Comparison of ENCODE assay signal across 8 cellular contexts in the genomic region with DNA sequence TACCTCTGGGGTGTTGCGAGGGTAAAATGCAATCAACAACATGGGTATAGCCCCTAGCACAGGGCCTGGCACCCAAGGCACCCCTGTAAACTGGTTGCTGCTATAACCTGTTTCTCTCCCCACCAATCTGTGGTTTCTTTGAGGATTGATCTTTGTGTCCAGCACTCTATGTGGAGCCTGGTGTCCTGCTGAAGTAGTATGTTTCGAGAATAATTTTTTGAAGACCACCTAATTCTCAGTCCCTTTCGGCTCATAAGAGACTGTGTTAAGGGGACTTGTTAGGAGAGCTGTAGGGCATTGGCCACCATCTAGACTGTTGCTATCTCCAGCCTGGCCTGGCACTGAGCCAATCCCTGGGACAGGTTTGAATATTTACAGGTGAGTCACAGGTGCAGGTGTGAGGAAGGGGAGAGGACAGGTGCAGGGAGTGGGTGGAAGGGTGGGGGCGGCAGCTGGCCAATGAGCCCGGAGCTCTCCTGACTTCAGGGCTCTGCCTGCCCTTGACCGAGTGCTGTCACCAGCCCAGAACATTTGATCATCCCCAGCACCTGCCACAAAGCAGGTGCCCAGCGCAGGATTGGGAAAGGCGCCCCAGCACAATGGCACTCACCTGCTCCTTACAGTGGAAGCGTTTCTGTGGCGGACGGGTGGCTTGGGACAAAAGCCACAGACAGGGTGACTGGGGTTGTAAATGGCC. TPM values are rescaled to one million over a fixed set of nuclear protein-coding genes. Genes with fewer than 3 reads are reported as not detected.
DNase-seq lines count a peak whose midpoint lies in the region; ATAC-seq and TF ChIP-seq lines count a peak whose summit lies in the region.
"Had no signal": no experiment of that assay in that cellular context is flagged by ENCODE, and none has a peak within 500 bp of the region (broad histone marks: within the 10 kb centered on the region; RNA-seq: fewer than 3 reads in every experiment).

No MANE protein-coding gene starts in this region.

- peaks cover 2% of the 10 kb centered on the region for H4K20me1 ChIP-seq in smooth muscle cell (ENCODE audit: low read depth)

- DNase-seq in NCI-H1105 treated with DMSO at 0.1 percent for 48 hours (lab: John Stamatoyannopoulos, UW) (peak; percentile 99), NCI-H774 (lab: John Stamatoyannopoulos, UW) (peak; percentile 95), heart left ventricle (no peak), smooth muscle cell (lab: John Stamatoyannopoulos, UW; ENCODE audit: unreplicated experiment) (no peak), KG1 (lab: John Stamatoyannopoulos, UW) (no peak)
- DNase-seq: activated CD4-positive, CD25-positive, alpha-beta regulatory T cell treated with anti-CD3 and anti-CD28 coated beads, Interleukin-2, amount 50 U/mL, for 72 hours had no signal

- ATAC-seq in heart left ventricle, result peak in 3 of 4 donors; percentile 5 to 29 (median 12)
- ATAC-seq in GM21381 (IDR thresholded peaks at IDR 0.05; ENCODE audit: unreplicated experiment), result no peak

- no peak for TF ChIP-seq POLR2A in heart left ventricle (IDR thresholded peaks at IDR 0.05)

- H3K4me3 ChIP-seq in heart left ventricle (peak overlapping the region in 2 of 12 donors; percentile 3 to 28), skeletal muscle tissue (ENCODE audit: low read length in 3 of 3) (peak overlapping the region in 1 of 3 donors; percentile 52), smooth muscle cell (no peak overlapping the region)

- H3K9ac ChIP-seq in skeletal muscle tissue (ENCODE audit: low read depth in 1 of 3, low read length in 3 of 3), result peak overlapping the region in 2 of 3 donors; percentile 45 to 71
- H3K9ac ChIP-seq in smooth muscle cell (ENCODE audit: low read depth), result no peak overlapping the region

- H2AFZ ChIP-seq in smooth muscle cell (ENCODE audit: low read depth), result no peak overlapping the region

- intact Hi-C loops in heart left ventricle (cut with DNase I), result loop anchor here in 9 of 10 donors (2.0 to 5.0 kb wide), 3 partner anchors 192 to 197 kb away; no protein-coding TSS in a partner anchor

- WGBS in heart left ventricle, 4 donors, result 83 to 90% (median 84%) methylated on average over 11 of the region's 11 CpGs
- WGBS in smooth muscle cell (ENCODE audit: low lambda C conversion rate), result 91% methylated on average over 11 of the region's 11 CpGs

- H3K27ac ChIP-seq in heart left ventricle (no peak overlapping the region), skeletal muscle tissue (ENCODE audit: low read depth, low read length) (no peak overlapping the region), smooth muscle cell (ENCODE audit: low read depth) (no peak overlapping the region)

- H3K79me2 ChIP-seq in smooth muscle cell (ENCODE audit: low read depth), result no peaks in the 10 kb centered on the region

- H3F3A ChIP-seq in smooth muscle cell (ENCODE audit: low read depth), result peaks cover 7% of the 10 kb centered on the region

- H3K4me2 ChIP-seq in smooth muscle cell, result no peak overlapping the region

- H3K4me1 ChIP-seq in heart left ventricle (peaks cover 0 to 20% (median 8%) of the 10 kb centered on the region in 12 donors), skeletal muscle tissue (ENCODE audit: control insufficient read depth in 3 of 3, insufficient read depth in 3 of 3, low read length in 3 of 3) (peaks cover 14 to 22% (median 18%) of the 10 kb centered on the region in 3 donors), smooth muscle cell (ENCODE audit: low read depth) (no peaks in the 10 kb centered on the region)

- H3K27me3 ChIP-seq in heart left ventricle (no peaks in the 10 kb centered on the region), skeletal muscle tissue (ENCODE audit: control insufficient read depth in 3 of 3, insufficient read depth in 3 of 3, low read length in 3 of 3) (peaks cover 0 to 5% (median 0%) of the 10 kb centered on the region in 3 donors), smooth muscle cell (ENCODE audit: low read depth) (no peaks in the 10 kb centered on the region)

- no peaks in the 10 kb centered on the region for H3K9me3 ChIP-seq in heart left ventricle
- no peaks in the 10 kb centered on the region for H3K9me3 ChIP-seq in skeletal muscle tissue (ENCODE audit: control insufficient read depth in 3 of 3, low read length in 3 of 3)
- H3K9me3 ChIP-seq in smooth muscle cell (replicated peaks; ENCODE audit: low read depth), result no peaks in the 10 kb centered on the region

- TF ChIP-seq CTCF in heart left ventricle (IDR thresholded peaks at IDR 0.05), result no peak
- no peak for TF ChIP-seq CTCF in smooth muscle cell (IDR thresholded peaks at IDR 0.05; ENCODE audit: borderline replicate concordance, insufficient read depth, poor library complexity, severe bottlenecking)

- H3K36me3 ChIP-seq in heart left ventricle (peaks cover 0 to 23% (median 8%) of the 10 kb centered on the region in 9 donors), skeletal muscle tissue (ENCODE audit: control insufficient read depth in 3 of 3, insufficient read depth in 3 of 3, low read length in 3 of 3) (peaks cover 18 to 21% (median 20%) of the 10 kb centered on the region in 3 donors), smooth muscle cell (ENCODE audit: low read depth) (peaks cover 6% of the 10 kb centered on the region)

RNA-seq across cellular contexts. Expression of a gene that starts 8.1 kb away (rescaled TPM):
- under 1 TPM in 2 of 9 donors, not detected in 7; 0.13 to 0.50 TPM for total RNA-seq in heart left ventricle
- under 1 TPM in 1 of 2 donors, not detected in 1; 0.15 TPM for polyA plus RNA-seq in heart left ventricle
- total RNA-seq in skeletal muscle tissue, result not detected
- 0.09 and 1.1 TPM in 2 replicates for total RNA-seq in smooth muscle cell
- polyA plus RNA-seq in smooth muscle cell, result 0.57 and 0.73 TPM in 2 replicates

RNA-seq across cellular contexts. Expression of a gene that starts 12.7 kb away (rescaled TPM):
- 1 to 10 TPM in 1 of 9 donors, under 1 TPM in 8; 0.13 to 1.1 (median 0.36) TPM for total RNA-seq in heart left ventricle
- polyA plus RNA-seq in heart left ventricle, result under 1 TPM; 0.23 to 0.57 TPM
- 1.0 TPM for total RNA-seq in skeletal muscle tissue
- total RNA-seq in smooth muscle cell, result 0.04 and 1.8 TPM in 2 replicates
- 0.49 and 1.1 TPM in 2 replicates for polyA plus RNA-seq in smooth muscle cell

RNA-seq across cellular contexts. Expression of a gene that starts 20.2 kb away (rescaled TPM):
- 100 to 1,000 TPM in 1 of 9 donors, 10 to 100 TPM in 8; 54.5 to 111 (median 74.8) TPM for total RNA-seq in heart left ventricle
- polyA plus RNA-seq in heart left ventricle, result 10 to 100 TPM; 37.6 to 67.2 TPM
- 32.4 TPM for total RNA-seq in skeletal muscle tissue
- 20.3 and 37.6 TPM in 2 replicates for total RNA-seq in smooth muscle cell
- 24.9 and 25.8 TPM in 2 replicates for polyA plus RNA-seq in smooth muscle cell

RNA-seq across cellular contexts. Expression of a gene that starts 32.1 kb away (rescaled TPM):
- total RNA-seq in heart left ventricle (1 to 10 TPM in 7 of 9 donors, under 1 TPM in 2; 0.32 to 6.4 (median 1.4) TPM), skeletal muscle tissue (5.2 TPM), smooth muscle cell (5.0 and 6.1 TPM in 2 replicates)
- polyA plus RNA-seq in heart left ventricle (1 to 10 TPM in 1 of 2 donors, under 1 TPM in 1; 0.46 to 1.1 TPM), smooth muscle cell (17.5 and 19.4 TPM in 2 replicates)

Comparison
In these comparisons a context has a peak if more than half of its experiments do, and no peak if none do; other contexts are left out.
1. DNase-seq: peak in NCI-H1105 treated with DMSO at 0.1 percent for 48 hours (single experiment) and NCI-H774 (single experiment); none in heart left ventricle (0 of 5), smooth muscle cell (single experiment) and KG1 (single experiment).